13 cellular contexts compared by ENCODE assay signal in the genomic region with DNA sequence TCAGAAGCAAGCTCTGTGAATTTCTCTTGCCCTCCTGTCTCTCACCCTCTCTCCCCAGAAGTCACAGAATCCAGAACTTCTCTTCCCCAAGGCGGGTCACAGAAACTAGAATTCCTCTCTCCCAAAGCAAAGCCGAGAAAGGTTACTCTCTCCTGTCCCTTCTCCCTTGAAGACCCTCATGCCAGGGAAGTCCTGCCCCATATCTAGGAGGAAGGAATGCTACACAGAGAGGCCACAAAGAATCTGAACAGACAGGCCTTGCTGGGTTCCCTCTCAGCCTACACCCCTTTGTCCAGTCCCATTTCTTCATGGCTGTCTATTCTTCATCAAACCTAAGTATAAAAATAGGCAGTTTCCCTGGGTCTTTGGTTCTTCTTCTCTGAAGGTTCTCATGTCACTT. TPM values are rescaled to one million over a fixed set of nuclear protein-coding genes. Genes with fewer than 3 reads are reported as not detected.
DNase-seq lines count a peak whose midpoint lies in the region; ATAC-seq and TF ChIP-seq lines count a peak whose summit lies in the region.
"Had no signal": no experiment of that assay in that cellular context is flagged by ENCODE, and none has a peak within 500 bp of the region (broad histone marks: within the 10 kb centered on the region; RNA-seq: fewer than 3 reads in every experiment).

No MANE protein-coding gene starts in this region.

- peaks cover 70% of the 10 kb centered on the region for H4K20me1 ChIP-seq in OCI-LY7 (ENCODE audit: insufficient read depth, low read length)

- H3K4me1 ChIP-seq in OCI-LY7 (ENCODE audit: insufficient read depth, low read length, poor library complexity, severe bottlenecking) (peaks cover 54% of the 10 kb centered on the region), gastrocnemius medialis (peaks cover 72 to 81% of the 10 kb centered on the region in 2 donors)

- TF ChIP-seq CTCF in OCI-LY7 (conservative IDR thresholded peaks at IDR 0.05; ENCODE audit: low read length): no peak
- no peak for TF ChIP-seq CTCF in gastrocnemius medialis (IDR thresholded peaks at IDR 0.05 in 4 of 5, conservative IDR thresholded peaks at IDR 0.05 in 1 of 5)

- no peak overlapping the region for H3K4me3 Mint-ChIP-seq in activated CD4-positive, alpha-beta T cell treated with anti-CD3 and anti-CD28 coated beads for 36 hours
- peak overlapping the region; percentile 76 to 78 for H3K4me3 Mint-ChIP-seq in effector memory CD8-positive, alpha-beta T cell

- H3K36me3 ChIP-seq in OCI-LY7 (ENCODE audit: insufficient read depth, low read length) (peaks cover 100% of the 10 kb centered on the region), gastrocnemius medialis (no peaks in the 10 kb centered on the region)

- BruUV-seq in OCI-LY7 (replicated peaks; lab: Mats Ljungman, UMichigan): no TSS peak

- ATAC-seq in activated CD4-positive, alpha-beta T cell treated with anti-CD3 and anti-CD28 coated beads for 36 hours: no peak
- no peak for ATAC-seq in effector memory CD8-positive, alpha-beta T cell (replicated peaks)
- ATAC-seq in gastrocnemius medialis (no peak), GM19035 (IDR thresholded peaks at IDR 0.05; ENCODE audit: unreplicated experiment) (no peak)

- no peak overlapping the region for H3K4me3 ChIP-seq in OCI-LY7 (ENCODE audit: low read depth, low read length, poor library complexity, severe bottlenecking)
- no peak overlapping the region for H3K4me3 ChIP-seq in gastrocnemius medialis

- no peaks in the 10 kb centered on the region for H3K27me3 ChIP-seq in gastrocnemius medialis

- peaks cover 26% of the 10 kb centered on the region for H3K36me3 Mint-ChIP-seq in activated CD4-positive, alpha-beta T cell treated with anti-CD3 and anti-CD28 coated beads for 36 hours (ENCODE audit: low read depth)
- H3K36me3 Mint-ChIP-seq in effector memory CD8-positive, alpha-beta T cell (ENCODE audit: insufficient read depth): peaks cover 26% of the 10 kb centered on the region

- H3K27ac Mint-ChIP-seq in activated CD4-positive, alpha-beta T cell treated with anti-CD3 and anti-CD28 coated beads for 36 hours: peak overlapping the region; percentile 72
- peak overlapping the region; percentile 97 for H3K27ac Mint-ChIP-seq in effector memory CD8-positive, alpha-beta T cell

- intact Hi-C loops in activated CD4-positive, alpha-beta T cell treated with anti-CD3 and anti-CD28 coated beads for 36 hours (cut with DNase I, micrococcal nuclease): no loop called here
- intact Hi-C loops in OCI-LY7 (cut with micrococcal nuclease; ENCODE audit: unreplicated experiment) (no loop called here), gastrocnemius medialis (cut with DNase I; ENCODE audit: low total_unique reads) (no loop called here)

- in situ Hi-C loops in gastrocnemius medialis (cut with MboI; ENCODE audit: low sequenced_read_pairs in 4 of 4): no loop called here

- H3K27me3 Mint-ChIP-seq in activated CD4-positive, alpha-beta T cell treated with anti-CD3 and anti-CD28 coated beads for 36 hours: no peaks in the 10 kb centered on the region
- no peaks in the 10 kb centered on the region for H3K27me3 Mint-ChIP-seq in effector memory CD8-positive, alpha-beta T cell

- H3K4me2 ChIP-seq in OCI-LY7 (ENCODE audit: low read length): peak overlapping the region; percentile 41; the same call in 1 of the 2 replicates

- H3K27ac ChIP-seq in OCI-LY7 (ENCODE audit: low read depth, low read length, poor library complexity, severe bottlenecking): peak overlapping the region; percentile 38
- H3K27ac ChIP-seq in gastrocnemius medialis: peak overlapping the region in 3 of 4 donors; percentile 14 to 51 (median 30)

- peaks cover 91% of the 10 kb centered on the region for H3K79me2 ChIP-seq in OCI-LY7 (ENCODE audit: insufficient read depth, low read depth, low read length)

- no peaks in the 10 kb centered on the region for H3K9me2 ChIP-seq in OCI-LY7 (ENCODE audit: insufficient read depth, low read length)

- POLR2A ChIA-PET in activated CD4-positive, alpha-beta T cell treated with anti-CD3 and anti-CD28 coated beads for 36 hours (lab: Charles Lee): no interaction called here
- POLR2A ChIA-PET in OCI-LY7 (lab: Charles Lee): no interaction called here

- no peak overlapping the region for H2AFZ ChIP-seq in OCI-LY7 (ENCODE audit: low read length)

- DNase-seq in activated CD4-positive, alpha-beta T cell treated with anti-CD3 and anti-CD28 coated beads for 36 hours: no peak
- DNase-seq in activated CD4-positive, alpha-beta T cell treated with anti-CD3 and anti-CD28 coated beads, Interleukin-2, amount 50 U/mL, for 1 hour: no peak
- no peak for DNase-seq in OCI-LY7 (ENCODE audit: low spot score)
- DNase-seq in effector memory CD8-positive, alpha-beta T cell: no peak
- no peak for DNase-seq in gastrocnemius medialis
- DNase-seq in SKM-1 (lab: John Stamatoyannopoulos, UW; ENCODE audit: unreplicated experiment): no peak
- DNase-seq in C1 segment of cervical spinal cord (lab: John Stamatoyannopoulos, UW): no peak
- DNase-seq: anterior cingulate cortex, DMS79, NCI-H1048, NCI-H524, SIG-M5 had no signal

- no peaks in the 10 kb centered on the region for H3K9me3 Mint-ChIP-seq in activated CD4-positive, alpha-beta T cell treated with anti-CD3 and anti-CD28 coated beads for 36 hours (ENCODE audit: low read depth)
- H3K9me3 Mint-ChIP-seq in effector memory CD8-positive, alpha-beta T cell: no peaks in the 10 kb centered on the region

- TF ChIP-seq POLR2A in gastrocnemius medialis (IDR thresholded peaks at IDR 0.05): no peak

- peaks cover 71% of the 10 kb centered on the region for H3K4me1 Mint-ChIP-seq in activated CD4-positive, alpha-beta T cell treated with anti-CD3 and anti-CD28 coated beads for 36 hours
- peaks cover 58 to 59% of the 10 kb centered on the region in 2 donors for H3K4me1 Mint-ChIP-seq in effector memory CD8-positive, alpha-beta T cell (ENCODE audit: low read depth in 2 of 2)

- H3K9me3 ChIP-seq in OCI-LY7 (ENCODE audit: low read length) (no peaks in the 10 kb centered on the region), gastrocnemius medialis (no peaks in the 10 kb centered on the region)

- CTCF ChIA-PET in activated CD4-positive, alpha-beta T cell treated with anti-CD3 and anti-CD28 coated beads for 36 hours (lab: Charles Lee): no interaction called here
- CTCF ChIA-PET in OCI-LY7 (lab: Charles Lee; ENCODE audit: unreplicated experiment): no interaction called here

RNA-seq across cellular contexts. Expression of a gene that starts 29.8 kb away (rescaled TPM):
- total RNA-seq in activated CD4-positive, alpha-beta T cell treated with anti-CD3 and anti-CD28 coated beads for 36 hours: 100 to 1,000 TPM; 252 to 439 TPM
- 232 and 282 TPM in 2 replicates for total RNA-seq in OCI-LY7 (2014; rRNA removed; shearing (Covaris generic))
- total RNA-seq in OCI-LY7 (2022) (563 and 580 TPM in 2 replicates), gastrocnemius medialis (10 to 100 TPM; 27.1 to 55.8 (median 50.6) TPM)

Comparison
In these comparisons a context has a peak if more than half of its experiments do, and no peak if none do; other contexts are left out.
1. RNA of a gene that starts 29.8 kb away (total RNA-seq): 232 to 580 TPM in OCI-LY7 and 252 to 439 TPM in activated CD4-positive, alpha-beta T cell treated with anti-CD3 and anti-CD28 coated beads for 36 hours; 27.1 to 55.8 TPM in gastrocnemius medialis; every median in the first group is over 4 times any median in the second.